ENCODE assay signal across 8 cellular contexts in genomic region chr1:15850450-15851079, GRCh38. TPM values are rescaled to one million over a fixed set of nuclear protein-coding genes. Genes with fewer than 3 reads are reported as not detected.
DNase-seq lines count a peak whose midpoint lies in the region; ATAC-seq, FAIRE-seq and TF ChIP-seq lines count a peak whose summit lies in the region.

No MANE protein-coding gene starts in this region.

- peaks cover 2% of the 10 kb centered on the region; the same call in 1 of the 2 replicates for H3K36me3 ChIP-seq in DND-41 (ENCODE audit: insufficient read depth, low read length)
- no peaks in the 10 kb centered on the region for H3K36me3 ChIP-seq in endothelial cell of umbilical vein (ENCODE audit: control insufficient read depth in 2 of 2, extremely low read depth in 1 of 2, insufficient read depth in 2 of 2, low read length in 2 of 2)
- no peaks in the 10 kb centered on the region for H3K36me3 ChIP-seq in mucosa of descending colon (ENCODE audit: low read depth)

- H4K20me1 ChIP-seq in DND-41 (ENCODE audit: insufficient read depth, low read length) (peaks cover 31% of the 10 kb centered on the region; the same call in 1 of the 2 replicates), endothelial cell of umbilical vein (replicated peaks; ENCODE audit: control insufficient read depth, extremely low read depth, insufficient read depth, low read length) (no peaks in the 10 kb centered on the region)

- dilution Hi-C loops in endothelial cell of umbilical vein (cut with MboI; ENCODE audit: extremely low pct_ligation_motif_present, low sequenced_read_pairs): no loop called here

- TF ChIP-seq POLR2A in endothelial cell of umbilical vein (IDR thresholded peaks at IDR 0.05; ENCODE audit: low read depth, low read length): no peak

- H3K4me2 ChIP-seq in DND-41 (ENCODE audit: insufficient read depth, low read length) (peak overlapping the region; percentile 84), endothelial cell of umbilical vein (ENCODE audit: insufficient read depth, low read length) (peak overlapping the region; percentile 74)

- POLR2A ChIA-PET in endothelial cell of umbilical vein (lab: Charles Lee): interaction anchor here (0.6 kb wide), 1 partner anchor 54 kb away, joined by 5 read pairs; no protein-coding TSS in a partner anchor

- H3K4me1 ChIP-seq in DND-41 (ENCODE audit: insufficient read depth, low read length) (peaks cover 45% of the 10 kb centered on the region), endothelial cell of umbilical vein (ENCODE audit: control insufficient read depth, extremely low read depth, insufficient read depth, low read length) (peaks cover 25% of the 10 kb centered on the region), mucosa of descending colon (ENCODE audit: low read depth) (peaks cover 23% of the 10 kb centered on the region)

- intact Hi-C loops in endothelial cell of umbilical vein (cut with micrococcal nuclease) (no loop called here), mucosa of descending colon (cut with DNase I, micrococcal nuclease) (no loop called here)

- no peaks in the 10 kb centered on the region for H3K9me3 ChIP-seq in DND-41 (ENCODE audit: insufficient read depth, low read length, severe bottlenecking)
- H3K9me3 ChIP-seq in endothelial cell of umbilical vein (replicated peaks; ENCODE audit: control insufficient read depth, insufficient read depth, low read length): no peaks in the 10 kb centered on the region
- H3K9me3 ChIP-seq in mucosa of descending colon: no peaks in the 10 kb centered on the region

- DNase-seq in DND-41 (no peak), NCI-H69 (lab: John Stamatoyannopoulos, UW) (peak; percentile 46), endothelial cell of umbilical vein (ENCODE audit: low read depth, low spot score) (peak; percentile 36), pons (ENCODE audit: low spot score) (peak; percentile 54), mucosa of descending colon (no peak), NCI-H226 (no peak)

- H2AFZ ChIP-seq in DND-41 (ENCODE audit: low read depth, low read length) (no peak overlapping the region), endothelial cell of umbilical vein (ENCODE audit: low read depth, low read length) (no peak overlapping the region)

- no TSS peak for BruUV-seq in endothelial cell of umbilical vein (replicated peaks; lab: Mats Ljungman, UMichigan)

- no peaks in the 10 kb centered on the region for H3K9me1 ChIP-seq in endothelial cell of umbilical vein (replicated peaks; ENCODE audit: control insufficient read depth, extremely low read depth, insufficient read depth, low read length)

- H3K9ac ChIP-seq in DND-41 (ENCODE audit: low read depth, low read length) (peak overlapping the region; percentile 93), endothelial cell of umbilical vein (replicated peaks; ENCODE audit: extremely low read depth, insufficient read depth, low read length) (peak overlapping the region; percentile 99)

- FAIRE-seq in endothelial cell of umbilical vein (lab: Jason Lieb, UNC): no peak

- CTCF ChIA-PET in endothelial cell of umbilical vein (lab: Charles Lee): interaction anchor here (1.0 to 1.1 kb wide), 2 partner anchors 20 to 35 kb away, joined by 3 to 7 read pairs; no protein-coding TSS in a partner anchor

- peak overlapping the region; percentile 65 to 66; a peak in 2 of 4 replicates for H3K4me3 ChIP-seq in DND-41 (ENCODE audit: low read depth in 1 of 2, low read length in 2 of 2)
- peak overlapping the region in 1 of 3 experiments; percentile 100 for H3K4me3 ChIP-seq in endothelial cell of umbilical vein (replicated peaks in 1 of 3; ENCODE audit: insufficient read depth in 1 of 3, low read depth in 1 of 3, low read length in 3 of 3)
- no peak overlapping the region for H3K4me3 ChIP-seq in mucosa of descending colon

- TF ChIP-seq CTCF in DND-41 (IDR thresholded peaks at IDR 0.05; ENCODE audit: borderline replicate concordance, extremely low read depth, low read length, poor library complexity, severe bottlenecking) (no peak), endothelial cell of umbilical vein (IDR thresholded peaks at IDR 0.05; ENCODE audit: extremely low read depth in 1 of 2, insufficient read depth in 1 of 2, low read depth in 1 of 2, low read length in 2 of 2) (no peak), mucosa of descending colon (IDR thresholded peaks at IDR 0.05) (no peak)

- H3K27me3 ChIP-seq in DND-41 (ENCODE audit: insufficient read depth, low read length, poor library complexity) (no peaks in the 10 kb centered on the region), endothelial cell of umbilical vein (ENCODE audit: control insufficient read depth in 2 of 2, insufficient read depth in 2 of 2, low read length in 2 of 2) (no peaks in the 10 kb centered on the region)

- peak overlapping the region; percentile 4 for H3K27ac ChIP-seq in DND-41 (ENCODE audit: low read length)
- peak overlapping the region; percentile 62 for H3K27ac ChIP-seq in endothelial cell of umbilical vein (ENCODE audit: insufficient read depth, low read depth, low read length)

- ATAC-seq in DND-41 (ENCODE audit: insufficient read depth, low read depth) (no peak), GM18519 (IDR thresholded peaks at IDR 0.05; ENCODE audit: low FRiP score, unreplicated experiment) (no peak), mucosa of descending colon (no peak), HG03520 (IDR thresholded peaks at IDR 0.05; ENCODE audit: unreplicated experiment) (no peak)

- H3K79me2 ChIP-seq in DND-41 (ENCODE audit: insufficient read depth, low read length): peaks cover 96% of the 10 kb centered on the region
- H3K79me2 ChIP-seq in endothelial cell of umbilical vein (ENCODE audit: control insufficient read depth, insufficient read depth, low read length): peaks cover 78% of the 10 kb centered on the region

TF ChIP-seq in endothelial cell of umbilical vein, 7 proteins besides CTCF, POLR2A, EP300 and RAD21:
- TF ChIP-seq MYC (IDR thresholded peaks at IDR 0.05; ENCODE audit: low read depth, low read length): no peak
- no peak for TF ChIP-seq MAX (IDR thresholded peaks at IDR 0.05; ENCODE audit: insufficient read depth, insufficient read length)
- TF ChIP-seq EZH2 (IDR thresholded peaks at IDR 0.05; ENCODE audit: borderline replicate concordance, low read depth, low read length, severe bottlenecking): no peak
- no peak for TF ChIP-seq JUN (IDR thresholded peaks at IDR 0.05; ENCODE audit: borderline replicate concordance, insufficient read depth, insufficient read length, low read depth)
- no peak for TF ChIP-seq POLR2AphosphoS5 (IDR thresholded peaks at IDR 0.05; ENCODE audit: insufficient read depth, low read depth, low read length)
- TF ChIP-seq GATA2 (IDR thresholded peaks at IDR 0.05; ENCODE audit: insufficient read depth, insufficient read length, low read depth, low read length): no peak
- no peak for TF ChIP-seq FOS (IDR thresholded peaks at IDR 0.05; ENCODE audit: borderline replicate concordance, insufficient read depth, low read length)

RNA-seq across cellular contexts. Expression of gene SPEN, which starts 3.1 kb away (rescaled TPM):
- total RNA-seq in endothelial cell of umbilical vein (40.3 and 44.4 TPM in 2 replicates), mucosa of descending colon (10 to 100 TPM; 48.7 to 60.3 (median 50.6) TPM)
- polyA plus RNA-seq in endothelial cell of umbilical vein: 9.3 and 10.2 TPM in 2 replicates
- polyA plus RNA-seq in endothelial cell of umbilical vein (2011; cell fraction: cytosol; rRNA removed): 8.2 and 9.2 TPM in 2 replicates
- 27.3 and 28.5 TPM in 2 replicates for polyA plus RNA-seq in endothelial cell of umbilical vein (2011; cell fraction: nucleus; rRNA removed)
- 27.0 and 32.0 TPM in 2 replicates for polyA plus RNA-seq in endothelial cell of umbilical vein (2012)
- polyA minus RNA-seq in endothelial cell of umbilical vein: 36.2 and 36.8 TPM in 2 replicates
- 17.7 TPM for polyA minus RNA-seq in endothelial cell of umbilical vein (2011; cell fraction: cytosol; rRNA and poly(A)+ RNA removed)
- 28.4 and 37.8 TPM in 2 replicates for polyA minus RNA-seq in endothelial cell of umbilical vein (2011; cell fraction: nucleus; rRNA and poly(A)+ RNA removed)

RNA-seq across cellular contexts. Expression of gene UQCRHL, which starts 43.1 kb away (rescaled TPM):
- total RNA-seq in endothelial cell of umbilical vein (1.4 and 1.8 TPM in 2 replicates), mucosa of descending colon (1 to 10 TPM; 1.7 to 2.4 (median 2.1) TPM)
- polyA plus RNA-seq in endothelial cell of umbilical vein: 0.64 and 0.92 TPM in 2 replicates
- polyA plus RNA-seq in endothelial cell of umbilical vein (2011; cell fraction: cytosol; rRNA removed): 1.8 and 2.2 TPM in 2 replicates
- polyA plus RNA-seq in endothelial cell of umbilical vein (2011; cell fraction: nucleus; rRNA removed): 0.90 and 1.3 TPM in 2 replicates
- polyA plus RNA-seq in endothelial cell of umbilical vein (2012): 3.3 and 8.5 TPM in 2 replicates
- 0.24 and 0.70 TPM in 2 replicates for polyA minus RNA-seq in endothelial cell of umbilical vein
- polyA minus RNA-seq in endothelial cell of umbilical vein (2011; cell fraction: cytosol; rRNA and poly(A)+ RNA removed): 2.8 TPM
- 0.29 and 0.48 TPM in 2 replicates for polyA minus RNA-seq in endothelial cell of umbilical vein (2011; cell fraction: nucleus; rRNA and poly(A)+ RNA removed)

Comparison
In these comparisons a context has a peak if more than half of its experiments do, and no peak if none do; other contexts are left out.
1. DNase-seq: peak in NCI-H69 (single experiment), endothelial cell of umbilical vein (single experiment) and pons (single experiment); none in DND-41 (single experiment), mucosa of descending colon (0 of 3) and NCI-H226 (single experiment).